In the genomic region with DNA sequence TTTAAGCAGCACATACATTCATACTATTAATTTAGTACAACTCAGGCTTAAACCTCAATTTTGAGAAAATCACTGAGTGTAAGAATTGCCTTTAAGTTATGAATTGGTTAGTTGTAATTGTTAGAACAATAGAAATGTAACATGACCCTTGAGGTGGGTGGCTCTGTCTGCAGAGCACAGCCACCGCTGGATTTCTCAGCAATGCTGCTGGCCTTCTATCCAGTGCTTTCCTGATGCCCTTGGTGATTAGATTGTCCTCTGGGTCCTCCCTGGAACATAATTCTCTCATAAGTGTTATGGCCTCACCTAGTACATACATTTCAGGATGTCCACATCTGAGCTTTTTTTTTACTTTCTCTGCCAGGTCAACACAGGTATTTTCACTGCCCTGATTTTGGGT, we compare ENCODE assay signal across 36 cellular contexts.
"Had no signal": no experiment of that assay in that cellular context is flagged by ENCODE, and none has a peak within 500 bp of the region (broad histone marks: within the 10 kb centered on the region; RNA-seq: fewer than 3 reads in every experiment).

No MANE protein-coding gene starts in this region.

- H3K9me3 Mint-ChIP-seq: activated CD4-positive, alpha-beta memory T cell treated with anti-CD3 and anti-CD28 coated beads, Interleukin-2, amount 10 ng/mL, durations not matched to agents 7 days and 5 days; activated CD4-positive, alpha-beta T cell treated with anti-CD3 and anti-CD28 coated beads, Interleukin-2, amount 10 ng/mL, durations not matched to agents 7 days and 5 days; activated naive CD4-positive, alpha-beta T cell treated with anti-CD3 and anti-CD28 coated beads, Interleukin-2, amount 10 ng/mL, durations not matched to agents 7 days and 5 days; activated naive CD4-positive, alpha-beta T cell treated with anti-CD3 and anti-CD28 coated beads, Interleukin-2, amount 50 U/mL, for 24 hours; activated naive CD8-positive, alpha-beta T cell treated with anti-CD3 and anti-CD28 coated beads, Interleukin-2, amount 10 ng/mL, durations not matched to agents 7 days and 5 days; activated naive CD8-positive, alpha-beta T cell treated with anti-CD3 and anti-CD28 coated beads, Interleukin-2, amount 50 U/mL, for 24 hours; activated T-cell treated with anti-CD3 and anti-CD28 coated beads, Interleukin-2, amount 50 U/mL, for 24 hours; activated T-helper 2 cell treated with anti-CD3 and anti-CD28 coated beads, Interferon-gamma antibody, Interleukin-2, Interleukin-4, amounts not matched to agents 10 μg/mL and 5 μg/mL and 100 μg/mL, durations not matched to agents 14 hours and 24 hours and 36 hours; brain; central memory CD8-positive, alpha-beta T cell; T-helper 1 cell treated with Interleukin-12 subunit alpha and Interleukin-12 subunit beta and Interleukin-4 antibody, amounts not matched to agents 30 μg/mL and 1 μg/mL, for 36 hours; T-helper 2 cell treated with Interferon-gamma antibody and Interleukin-4, amounts not matched to agents 5 μg/mL and 100 μg/mL, for 36 hours had no signal

- ATAC-seq: activated CD4-positive, alpha-beta T cell treated with anti-CD3 and anti-CD28 coated beads for 36 hours; activated CD4-positive, CD25-positive, alpha-beta regulatory T cell treated with anti-CD3 and anti-CD28 coated beads, Interleukin-2, amount 50 U/mL, for 24 hours; activated CD8-positive, alpha-beta memory T cell treated with anti-CD3 and anti-CD28 coated beads, Interleukin-2, amount 10 ng/mL, durations not matched to agents 7 days and 5 days; activated CD8-positive, alpha-beta T cell treated with anti-CD3 and anti-CD28 coated beads, Interleukin-2, amount 10 ng/mL, durations not matched to agents 7 days and 5 days; activated naive CD8-positive, alpha-beta T cell treated with anti-CD3 and anti-CD28 coated beads, Interleukin-2, amount 50 U/mL, for 24 hours had no signal

- H3K4me1 Mint-ChIP-seq: activated CD4-positive, alpha-beta memory T cell treated with anti-CD3 and anti-CD28 coated beads, Interleukin-2, amount 10 ng/mL, durations not matched to agents 7 days and 5 days; activated CD4-positive, alpha-beta T cell treated with anti-CD3 and anti-CD28 coated beads for 36 hours; activated CD4-positive, alpha-beta T cell treated with anti-CD3 and anti-CD28 coated beads, Interleukin-2, amount 10 ng/mL, durations not matched to agents 7 days and 5 days; activated CD8-positive, alpha-beta memory T cell treated with anti-CD3 and anti-CD28 coated beads, Interleukin-2, amount 10 ng/mL, durations not matched to agents 7 days and 5 days; activated naive CD4-positive, alpha-beta T cell treated with anti-CD3 and anti-CD28 coated beads, Interleukin-2, amount 10 ng/mL, durations not matched to agents 7 days and 5 days; activated naive CD4-positive, alpha-beta T cell treated with anti-CD3 and anti-CD28 coated beads, Interleukin-2, amount 50 U/mL, for 24 hours; activated naive CD8-positive, alpha-beta T cell treated with anti-CD3 and anti-CD28 coated beads, Interleukin-2, amount 10 ng/mL, durations not matched to agents 7 days and 5 days; activated naive CD8-positive, alpha-beta T cell treated with anti-CD3 and anti-CD28 coated beads, Interleukin-2, amount 50 U/mL, for 24 hours; brain; central memory CD8-positive, alpha-beta T cell had no signal

- H3K4me3 ChIP-seq: ascending aorta, cardiac muscle cell had no signal

- H3K27ac Mint-ChIP-seq: activated CD4-positive, alpha-beta memory T cell treated with anti-CD3 and anti-CD28 coated beads, Interleukin-2, amount 10 ng/mL, durations not matched to agents 7 days and 5 days; activated CD4-positive, alpha-beta T cell treated with anti-CD3 and anti-CD28 coated beads for 36 hours; activated CD4-positive, alpha-beta T cell treated with anti-CD3 and anti-CD28 coated beads, Interleukin-2, amount 10 ng/mL, durations not matched to agents 7 days and 5 days; activated CD8-positive, alpha-beta memory T cell treated with anti-CD3 and anti-CD28 coated beads, Interleukin-2, amount 10 ng/mL, durations not matched to agents 7 days and 5 days; activated CD8-positive, alpha-beta T cell treated with anti-CD3 and anti-CD28 coated beads, Interleukin-2, amount 10 ng/mL, durations not matched to agents 7 days and 5 days; activated naive CD4-positive, alpha-beta T cell treated with anti-CD3 and anti-CD28 coated beads, Interleukin-2, amount 10 ng/mL, durations not matched to agents 7 days and 5 days; activated naive CD4-positive, alpha-beta T cell treated with anti-CD3 and anti-CD28 coated beads, Interleukin-2, amount 50 U/mL, for 24 hours; activated naive CD8-positive, alpha-beta T cell; activated naive CD8-positive, alpha-beta T cell treated with anti-CD3 and anti-CD28 coated beads, Interleukin-2, amount 10 ng/mL, durations not matched to agents 7 days and 5 days; activated naive CD8-positive, alpha-beta T cell treated with anti-CD3 and anti-CD28 coated beads, Interleukin-2, amount 50 U/mL, for 24 hours; activated T-cell treated with anti-CD3 and anti-CD28 coated beads, Interleukin-2, amount 50 U/mL, for 24 hours; activated T-helper 2 cell treated with anti-CD3 and anti-CD28 coated beads, Interferon-gamma antibody, Interleukin-2, Interleukin-4, amounts not matched to agents 10 μg/mL and 5 μg/mL and 100 μg/mL, durations not matched to agents 14 hours and 24 hours and 36 hours; brain; T-helper 1 cell treated with Interleukin-12 subunit alpha and Interleukin-12 subunit beta and Interleukin-4 antibody, amounts not matched to agents 30 μg/mL and 1 μg/mL, for 36 hours; T-helper 2 cell treated with Interferon-gamma antibody and Interleukin-4, amounts not matched to agents 5 μg/mL and 100 μg/mL, for 36 hours had no signal

- DNase-seq: activated CD4-positive, alpha-beta memory T cell treated with anti-CD3 and anti-CD28 coated beads, Interleukin-2, amount 10 ng/mL, durations not matched to agents 7 days and 5 days; activated CD4-positive, alpha-beta T cell treated with anti-CD3 and anti-CD28 coated beads for 1 hour; activated CD4-positive, alpha-beta T cell treated with anti-CD3 and anti-CD28 coated beads for 36 hours; activated CD4-positive, alpha-beta T cell treated with anti-CD3 and anti-CD28 coated beads for 48 hours; activated CD4-positive, alpha-beta T cell treated with anti-CD3 and anti-CD28 coated beads, Interleukin-2, amount 10 ng/mL, durations not matched to agents 7 days and 5 days; activated CD4-positive, alpha-beta T cell treated with anti-CD3 and anti-CD28 coated beads, Interleukin-2, amount 50 U/mL, for 48 hours; activated CD4-positive, CD25-positive, alpha-beta regulatory T cell; activated CD8-positive, alpha-beta memory T cell treated with anti-CD3 and anti-CD28 coated beads for 24 hours; activated CD8-positive, alpha-beta memory T cell treated with anti-CD3 and anti-CD28 coated beads, Interleukin-2, amount 10 ng/mL, durations not matched to agents 7 days and 5 days; activated CD8-positive, alpha-beta memory T cell treated with anti-CD3 and anti-CD28 coated beads, Interleukin-2, amount 50 U/mL, for 48 hours; activated CD8-positive, alpha-beta T cell treated with anti-CD3 and anti-CD28 coated beads, Interleukin-2, amount 10 ng/mL, durations not matched to agents 7 days and 5 days; activated effector memory CD4-positive, alpha-beta T cell treated with Interleukin-2 at 50 U/mL for 16 hours; activated gamma-delta T cell; activated naive CD4-positive, alpha-beta T cell treated with anti-CD3 and anti-CD28 coated beads, Interleukin-2, amount 10 ng/mL, durations not matched to agents 7 days and 5 days; activated naive CD4-positive, alpha-beta T cell treated with Interleukin-2 at 50 U/mL for 16 hours; activated naive CD8-positive, alpha-beta T cell treated with anti-CD3 and anti-CD28 coated beads, Interleukin-2, amount 10 ng/mL, durations not matched to agents 7 days and 5 days; activated naive CD8-positive, alpha-beta T cell treated with anti-CD3 and anti-CD28 coated beads, Interleukin-2, amount 50 U/mL, for 24 hours; activated T-cell treated with anti-CD3 and anti-CD28 coated beads, Interleukin-2, amount 50 U/mL, for 24 hours; activated T-cell treated with anti-CD3 and anti-CD28 coated beads, Interleukin-2, amount 50 U/mL, for 48 hours; amygdala; anterior cingulate cortex; caudate nucleus; cerebellar nuclear complex; T-helper 2 cell; T-helper 9 cell had no signal

- H3K36me3 Mint-ChIP-seq: activated CD8-positive, alpha-beta memory T cell treated with anti-CD3 and anti-CD28 coated beads, Interleukin-2, amount 10 ng/mL, durations not matched to agents 7 days and 5 days; activated naive CD4-positive, alpha-beta T cell treated with anti-CD3 and anti-CD28 coated beads, Interleukin-2, amount 10 ng/mL, durations not matched to agents 7 days and 5 days; activated naive CD4-positive, alpha-beta T cell treated with anti-CD3 and anti-CD28 coated beads, Interleukin-2, amount 50 U/mL, for 24 hours; activated naive CD8-positive, alpha-beta T cell; activated naive CD8-positive, alpha-beta T cell treated with anti-CD3 and anti-CD28 coated beads, Interleukin-2, amount 10 ng/mL, durations not matched to agents 7 days and 5 days; brain had no signal

- H3K27me3 Mint-ChIP-seq: activated CD4-positive, alpha-beta memory T cell treated with anti-CD3 and anti-CD28 coated beads, Interleukin-2, amount 10 ng/mL, durations not matched to agents 7 days and 5 days; activated CD4-positive, alpha-beta T cell treated with anti-CD3 and anti-CD28 coated beads for 36 hours; activated CD4-positive, alpha-beta T cell treated with anti-CD3 and anti-CD28 coated beads, Interleukin-2, amount 10 ng/mL, durations not matched to agents 7 days and 5 days; activated CD8-positive, alpha-beta memory T cell treated with anti-CD3 and anti-CD28 coated beads, Interleukin-2, amount 10 ng/mL, durations not matched to agents 7 days and 5 days; activated naive CD4-positive, alpha-beta T cell treated with anti-CD3 and anti-CD28 coated beads, Interleukin-2, amount 10 ng/mL, durations not matched to agents 7 days and 5 days; activated naive CD4-positive, alpha-beta T cell treated with anti-CD3 and anti-CD28 coated beads, Interleukin-2, amount 50 U/mL, for 24 hours; activated naive CD8-positive, alpha-beta T cell; activated naive CD8-positive, alpha-beta T cell treated with anti-CD3 and anti-CD28 coated beads, Interleukin-2, amount 10 ng/mL, durations not matched to agents 7 days and 5 days; activated naive CD8-positive, alpha-beta T cell treated with anti-CD3 and anti-CD28 coated beads, Interleukin-2, amount 50 U/mL, for 24 hours; activated T-cell treated with anti-CD3 and anti-CD28 coated beads, Interleukin-2, amount 50 U/mL, for 24 hours; central memory CD8-positive, alpha-beta T cell had no signal

- H3K27me3 ChIP-seq: ascending aorta, cardiac muscle cell had no signal

- H3K4me1 ChIP-seq: ascending aorta had no signal

- H3K27ac ChIP-seq: ascending aorta, cardiac muscle cell, VCaP had no signal

- H3K9me3 ChIP-seq: ascending aorta had no signal

- H3K36me3 ChIP-seq: ascending aorta, cardiac muscle cell had no signal

- H3K4me3 Mint-ChIP-seq: activated CD4-positive, alpha-beta memory T cell treated with anti-CD3 and anti-CD28 coated beads, Interleukin-2, amount 10 ng/mL, durations not matched to agents 7 days and 5 days; activated CD4-positive, alpha-beta T cell treated with anti-CD3 and anti-CD28 coated beads for 36 hours; activated CD4-positive, alpha-beta T cell treated with anti-CD3 and anti-CD28 coated beads, Interleukin-2, amount 10 ng/mL, durations not matched to agents 7 days and 5 days; activated CD8-positive, alpha-beta memory T cell treated with anti-CD3 and anti-CD28 coated beads, Interleukin-2, amount 10 ng/mL, durations not matched to agents 7 days and 5 days; activated CD8-positive, alpha-beta T cell treated with anti-CD3 and anti-CD28 coated beads, Interleukin-2, amount 10 ng/mL, durations not matched to agents 7 days and 5 days; activated naive CD4-positive, alpha-beta T cell treated with anti-CD3 and anti-CD28 coated beads, Interleukin-2, amount 10 ng/mL, durations not matched to agents 7 days and 5 days; activated naive CD4-positive, alpha-beta T cell treated with anti-CD3 and anti-CD28 coated beads, Interleukin-2, amount 50 U/mL, for 24 hours; activated naive CD8-positive, alpha-beta T cell; activated naive CD8-positive, alpha-beta T cell treated with anti-CD3 and anti-CD28 coated beads, Interleukin-2, amount 10 ng/mL, durations not matched to agents 7 days and 5 days; activated naive CD8-positive, alpha-beta T cell treated with anti-CD3 and anti-CD28 coated beads, Interleukin-2, amount 50 U/mL, for 24 hours; activated T-cell treated with anti-CD3 and anti-CD28 coated beads, Interleukin-2, amount 50 U/mL, for 24 hours; brain; central memory CD8-positive, alpha-beta T cell; T-helper 1 cell treated with Interleukin-12 subunit alpha and Interleukin-12 subunit beta and Interleukin-4 antibody, amounts not matched to agents 30 μg/mL and 1 μg/mL, for 36 hours; T-helper 2 cell treated with Interferon-gamma antibody and Interleukin-4, amounts not matched to agents 5 μg/mL and 100 μg/mL, for 36 hours had no signal
